Comparison of ENCODE assay signal across 12 cellular contexts in the genomic region with DNA sequence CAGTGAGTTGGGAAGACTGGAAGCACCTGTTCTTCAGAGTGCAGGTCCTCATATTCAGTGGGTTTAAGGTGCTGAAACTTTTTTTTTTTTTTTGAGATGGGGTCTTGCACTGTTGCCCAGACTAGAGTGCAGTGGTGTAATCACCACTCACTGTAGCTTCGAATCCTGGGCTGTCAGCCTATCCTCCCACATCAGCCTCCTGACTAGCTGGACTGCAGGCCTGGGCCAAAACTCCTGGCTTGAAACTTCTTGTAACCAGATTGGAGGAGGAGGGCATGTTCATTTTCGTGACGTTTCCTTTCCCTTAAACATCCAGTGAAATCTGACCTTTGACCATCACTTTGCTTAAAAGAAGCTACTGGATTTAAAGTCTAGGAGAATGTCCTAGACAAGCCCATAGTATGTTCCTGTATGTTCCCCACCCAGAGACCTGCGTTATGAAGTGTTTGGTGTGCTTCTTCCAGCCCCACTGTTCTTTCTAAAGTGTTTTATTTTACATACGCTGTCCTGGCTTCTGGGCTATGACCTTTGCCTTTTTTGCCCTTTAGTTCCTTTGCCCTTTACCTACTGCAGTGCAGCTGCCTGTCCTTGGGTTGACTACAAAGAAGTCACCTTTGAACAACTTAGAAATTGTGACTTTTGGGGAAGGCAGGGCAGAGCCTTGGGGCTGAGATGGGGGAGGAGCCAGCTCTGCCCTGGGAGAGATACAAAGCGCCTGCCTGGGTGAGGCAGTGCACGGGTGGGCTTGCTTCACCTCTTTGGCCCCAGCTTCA. TPM values are rescaled to one million over a fixed set of nuclear protein-coding genes. Genes with fewer than 3 reads are reported as not detected.
A peak's percentile ranks its signal among the peaks of the same experiment; 100 is the strongest.
DNase-seq lines count a peak whose midpoint lies in the region; ATAC-seq, FAIRE-seq and TF ChIP-seq lines count a peak whose summit lies in the region.
"Had no signal": no experiment of that assay in that cellular context is flagged by ENCODE, and none has a peak within 500 bp of the region (broad histone marks: within the 10 kb centered on the region; RNA-seq: fewer than 3 reads in every experiment).

No MANE protein-coding gene starts in this region.

- ATAC-seq in T-cell (replicated peaks in 1 of 4) = no peak

- no peak overlapping the region for H3K9ac ChIP-seq in fibroblast of lung (ENCODE audit: insufficient read depth, low read length)

- no peaks in the 10 kb centered on the region for H3K9me3 Mint-ChIP-seq in T-cell
- H3K9me3 Mint-ChIP-seq: activated CD4-positive, alpha-beta memory T cell treated with anti-CD3 and anti-CD28 coated beads for 36 hours had no signal

- H2AFZ ChIP-seq in fibroblast of lung (ENCODE audit: low read length) = no peak overlapping the region

- H3K36me3 Mint-ChIP-seq in T-cell = peaks cover 11% of the 10 kb centered on the region

- H3K79me2 ChIP-seq in fibroblast of lung (ENCODE audit: control insufficient read depth, insufficient read depth, low read length) = peaks cover 95% of the 10 kb centered on the region

- intact Hi-C loops in sigmoid colon (cut with DNase I) = no loop called here

- H3K27ac ChIP-seq in fibroblast of lung (ENCODE audit: insufficient read depth, low read length) = peak overlapping the region; percentile 77
- H3K27ac ChIP-seq in sigmoid colon = peak overlapping the region in 3 of 4 donors; percentile 58 to 70 (median 64)
- H3K27ac ChIP-seq: cardiac muscle cell had no signal

- H4K20me1 ChIP-seq in fibroblast of lung (ENCODE audit: control insufficient read depth, extremely low read depth, insufficient read depth, low read length) = no peaks in the 10 kb centered on the region

- peaks cover 81 to 94% (median 88%) of the 10 kb centered on the region in 3 donors for H3K4me1 Mint-ChIP-seq in T-cell

- TF ChIP-seq EP300 in sigmoid colon (IDR thresholded peaks at IDR 0.05) = no peak

- 53 to 71% methylated on average over 7 of the region's 7 CpGs for WGBS in sigmoid colon, 2 donors

- H3K27me3 ChIP-seq in fibroblast of lung (ENCODE audit: control insufficient read depth, insufficient read depth, low read length) (no peaks in the 10 kb centered on the region), sigmoid colon (no peaks in the 10 kb centered on the region)
- H3K27me3 ChIP-seq: cardiac muscle cell had no signal

- H3K9me3 ChIP-seq in fibroblast of lung (ENCODE audit: control insufficient read depth, insufficient read depth, low read depth, low read length) (no peaks in the 10 kb centered on the region), sigmoid colon (no peaks in the 10 kb centered on the region)

- no peak for TF ChIP-seq POLR2A in sigmoid colon (IDR thresholded peaks at IDR 0.05)

- POLR2A ChIA-PET in T-cell (lab: Charles Lee) = interaction anchor here in 1 of 2 donors (0.5 kb wide), 1 partner anchor 13 kb away, joined by 8 read pairs; no protein-coding TSS in a partner anchor

- TF ChIP-seq CTCF in fibroblast of lung (conservative IDR thresholded peaks at IDR 0.05 in 1 of 2, IDR thresholded peaks at IDR 0.05 in 1 of 2; ENCODE audit: low read depth in 1 of 2, low read length in 2 of 2) = no peak
- TF ChIP-seq CTCF in sigmoid colon (IDR thresholded peaks at IDR 0.05) = no peak

- no peak for FAIRE-seq in HTR-8/SVneo (lab: Jason Lieb, UNC)

- peak overlapping the region in 1 of 3 donors; percentile 20 for H3K4me3 Mint-ChIP-seq in T-cell
- H3K4me3 Mint-ChIP-seq: activated CD4-positive, alpha-beta memory T cell treated with anti-CD3 and anti-CD28 coated beads for 36 hours had no signal

- DNase-seq in EH (ENCODE audit: low read depth) (peak; percentile 28), T-cell (no peak), fibroblast of lung (ENCODE audit: low read depth in 2 of 2) (peak in 1 of 2 donors; percentile 28), sigmoid colon (peak; percentile 36), NCI-H2029 (lab: John Stamatoyannopoulos, UW) (no peak), HTR-8/SVneo (ENCODE audit: insufficient read length, low spot score) (no peak), anterior cingulate cortex (lab: John Stamatoyannopoulos, UW) (no peak)
- no peak for DNase-seq in stimulated activated CD4-positive, alpha-beta T cell treated with anti-CD3 and anti-CD28 coated beads, Interleukin-2, amount 100 ng/mL, for 24 hours
- DNase-seq: activated CD4-positive, alpha-beta memory T cell treated with anti-CD3 and anti-CD28 coated beads for 36 hours; NCI-H1694; nucleus accumbens had no signal

- H3K36me3 ChIP-seq in fibroblast of lung (ENCODE audit: control insufficient read depth, insufficient read depth, low read length) = peaks cover 2% of the 10 kb centered on the region
- no peaks in the 10 kb centered on the region for H3K36me3 ChIP-seq in sigmoid colon
- H3K36me3 ChIP-seq: cardiac muscle cell had no signal

- no peaks in the 10 kb centered on the region for H3K27me3 Mint-ChIP-seq in T-cell
- H3K27me3 Mint-ChIP-seq: activated CD4-positive, alpha-beta memory T cell treated with anti-CD3 and anti-CD28 coated beads for 36 hours had no signal

- H3K4me1 ChIP-seq in fibroblast of lung (ENCODE audit: control insufficient read depth, extremely low read depth, insufficient read depth, low read length) = peaks cover 29% of the 10 kb centered on the region
- peaks cover 0 to 71% (median 60%) of the 10 kb centered on the region in 4 donors for H3K4me1 ChIP-seq in sigmoid colon

- H3K27ac Mint-ChIP-seq in T-cell = peak overlapping the region; percentile 50 to 59

- H3K4me3 ChIP-seq in fibroblast of lung (replicated peaks in 1 of 4; ENCODE audit: control extremely low read depth in 1 of 4, insufficient read depth in 1 of 4, low read depth in 3 of 4, low read length in 4 of 4) (no peak overlapping the region), sigmoid colon (no peak overlapping the region)
- H3K4me3 ChIP-seq: cardiac muscle cell had no signal

- peak overlapping the region; percentile 5 for H3K4me2 ChIP-seq in fibroblast of lung (ENCODE audit: extremely low read depth, insufficient read depth, low read length)

- CTCF ChIA-PET in T-cell (lab: Charles Lee) = interaction anchor here (0.7 kb wide), 2 partner anchors 843 to 1207 kb away, joined by 3 read pairs; no protein-coding TSS in a partner anchor

RNA-seq across cellular contexts. Expression of a gene that starts 18.4 kb away (rescaled TPM):
- total RNA-seq in T-cell (10 to 100 TPM; 42.7 to 62.9 (median 45.6) TPM), fibroblast of lung (9.5 and 10.4 TPM in 2 replicates), sigmoid colon (10 to 100 TPM; 14.6 to 27.4 (median 18.7) TPM)
- polyA plus RNA-seq in fibroblast of lung (3.1 and 4.1 TPM in 2 replicates), sigmoid colon (10 to 100 TPM in 1 of 3 donors, 1 to 10 TPM in 2; 3.0 to 12.5 (median 3.2) TPM)
- 9.9 and 11.6 TPM in 2 replicates for polyA plus RNA-seq in fibroblast of lung (2012)
- polyA minus RNA-seq in fibroblast of lung (ENCODE audit: low replicate concordance) = 7.0 and 17.2 TPM in 2 replicates

Comparison
In these comparisons a context has a peak if more than half of its experiments do, and no peak if none do; other contexts are left out.
1. DNase-seq: peak in EH (single experiment) and sigmoid colon (single experiment); none in T-cell (0 of 34), NCI-H2029 (single experiment), HTR-8/SVneo (single experiment), stimulated activated CD4-positive, alpha-beta T cell treated with anti-CD3 and anti-CD28 coated beads, Interleukin-2, amount 100 ng/mL, for 24 hours (0 of 2) and anterior cingulate cortex (0 of 58).